Comparison of ENCODE assay signal across 8 cellular contexts in the genomic region with DNA sequence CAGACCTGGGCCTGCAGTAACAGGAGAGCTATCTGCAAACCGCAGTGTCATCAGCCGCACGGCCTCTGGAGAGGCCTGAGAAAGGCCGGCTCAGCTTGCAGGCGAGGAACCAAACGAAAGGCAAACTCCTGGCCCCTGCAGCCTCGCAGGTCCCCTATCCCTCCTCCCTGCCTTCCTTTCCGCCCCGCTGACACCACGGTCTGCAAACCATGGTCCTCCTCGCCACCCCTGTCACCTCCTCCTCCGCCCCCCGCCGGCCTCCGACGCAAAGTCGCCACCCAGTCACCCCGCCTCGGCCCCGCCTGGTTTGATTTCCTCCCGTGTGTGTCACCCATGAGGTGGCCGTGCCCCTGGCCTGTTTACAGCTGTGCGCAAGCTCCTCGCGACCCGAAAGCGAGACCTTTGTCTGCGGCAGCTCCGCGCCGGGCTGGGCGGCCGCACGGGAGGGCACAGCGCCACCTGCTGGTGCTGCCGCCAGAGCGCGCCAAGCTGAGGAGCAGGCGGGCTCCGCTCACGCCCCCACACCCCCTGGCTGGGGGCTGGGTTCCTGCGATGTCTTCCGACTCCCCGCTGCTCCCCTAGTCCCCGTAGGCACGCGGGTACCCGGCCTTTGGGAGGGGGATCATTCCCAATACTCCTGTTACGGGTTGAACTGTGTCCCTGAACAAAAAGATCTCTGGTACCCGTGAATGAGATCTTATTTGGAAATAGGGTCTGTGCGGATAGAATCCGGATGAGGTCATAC. TPM values are rescaled to one million over a fixed set of nuclear protein-coding genes. Genes with fewer than 3 reads are reported as not detected.
DNase-seq lines count a peak whose midpoint lies in the region; ATAC-seq and TF ChIP-seq lines count a peak whose summit lies in the region.

No MANE protein-coding gene starts in this region.

- peaks cover 63% of the 10 kb centered on the region for H3K4me1 Mint-ChIP-seq in activated CD8-positive, alpha-beta T cell treated with anti-CD3 and anti-CD28 coated beads for 36 hours (ENCODE audit: low read depth)
- peaks cover 48% of the 10 kb centered on the region for H3K4me1 Mint-ChIP-seq in mesothelial cell of epicardium

- peaks cover 23% of the 10 kb centered on the region for H3K36me3 Mint-ChIP-seq in activated CD8-positive, alpha-beta T cell treated with anti-CD3 and anti-CD28 coated beads for 36 hours (ENCODE audit: low read depth)
- no peaks in the 10 kb centered on the region for H3K36me3 Mint-ChIP-seq in mesothelial cell of epicardium

- H3K27me3 Mint-ChIP-seq in activated CD8-positive, alpha-beta T cell treated with anti-CD3 and anti-CD28 coated beads for 36 hours, result no peaks in the 10 kb centered on the region
- no peaks in the 10 kb centered on the region for H3K27me3 Mint-ChIP-seq in mesothelial cell of epicardium (ENCODE audit: low read depth)

- peak overlapping the region; percentile 76 for H3K27ac Mint-ChIP-seq in activated CD8-positive, alpha-beta T cell treated with anti-CD3 and anti-CD28 coated beads for 36 hours
- H3K27ac Mint-ChIP-seq in mesothelial cell of epicardium, result peak overlapping the region; percentile 77

- peak; percentile 39 for ATAC-seq in HG03066 (IDR thresholded peaks at IDR 0.05; ENCODE audit: low read depth, unreplicated experiment)
- peak; percentile 75 for ATAC-seq in activated CD8-positive, alpha-beta T cell treated with anti-CD3 and anti-CD28 coated beads for 36 hours

- CTCF ChIA-PET in activated CD8-positive, alpha-beta T cell treated with anti-CD3 and anti-CD28 coated beads for 36 hours (lab: Charles Lee), result interaction anchor here (0.7 to 8.5 kb wide), 32 partner anchors 9 to 472 kb away, joined by 3 to 376 read pairs (median 5); partner anchors contain the start of genes GFI1B, GTF3C5, RALGDS and STKLD1

- intact Hi-C loops in activated CD8-positive, alpha-beta T cell treated with anti-CD3 and anti-CD28 coated beads for 36 hours (cut with micrococcal nuclease), result loop anchor here (2.0 kb wide), 1 partner anchor 104 kb away; no protein-coding TSS in a partner anchor

- DNase-seq in NCI-H2107 (lab: John Stamatoyannopoulos, UW), result peak; percentile 49
- DNase-seq in NCI-H2107 treated with DMSO at 0.1 percent for 48 hours (lab: John Stamatoyannopoulos, UW; ENCODE audit: unreplicated experiment), result no peak
- DNase-seq in NCI-H748 treated with DMSO at 0.1 percent for 48 hours (lab: John Stamatoyannopoulos, UW), result peak; percentile 46
- peak; percentile 97 for DNase-seq in activated CD8-positive, alpha-beta T cell treated with anti-CD3 and anti-CD28 coated beads for 36 hours
- peak; percentile 90 for DNase-seq in effector CD4-positive, alpha-beta T cell
- peak; percentile 62 to 85 for DNase-seq in mesothelial cell of epicardium (ENCODE audit: low spot score in 2 of 2, unreplicated experiment in 2 of 2)
- DNase-seq in stimulated activated CD8-positive, alpha-beta memory T cell treated with anti-CD3 and anti-CD28 coated beads, Interleukin-2, amount 100 ng/mL, for 1 hour (ENCODE audit: low read depth in 2 of 2), result peak; percentile 80 to 90

- peak overlapping the region; percentile 51 for H3K4me3 Mint-ChIP-seq in activated CD8-positive, alpha-beta T cell treated with anti-CD3 and anti-CD28 coated beads for 36 hours
- peak overlapping the region; percentile 76 for H3K4me3 Mint-ChIP-seq in mesothelial cell of epicardium

- peak; percentile 98 for TF ChIP-seq CTCF in activated CD8-positive, alpha-beta T cell treated with anti-CD3 and anti-CD28 coated beads for 36 hours (IDR thresholded peaks at IDR 0.05)
- TF ChIP-seq CTCF in mesothelial cell of epicardium (IDR thresholded peaks at IDR 0.05; ENCODE audit: unreplicated experiment), result peak; percentile 99

- POLR2A ChIA-PET in activated CD8-positive, alpha-beta T cell treated with anti-CD3 and anti-CD28 coated beads for 36 hours (lab: Charles Lee), result interaction anchor here (0.8 to 8.5 kb wide), 12 partner anchors 10 to 113 kb away, joined by 3 to 78 read pairs (median 6); partner anchors contain the start of gene GTF3C5

- H3K9me3 Mint-ChIP-seq in activated CD8-positive, alpha-beta T cell treated with anti-CD3 and anti-CD28 coated beads for 36 hours, result no peaks in the 10 kb centered on the region
- no peaks in the 10 kb centered on the region for H3K9me3 Mint-ChIP-seq in mesothelial cell of epicardium

RNA-seq across cellular contexts. Expression of gene GBGT1, which starts 19.4 kb away (rescaled TPM):
- 1 to 10 TPM; 3.6 to 4.1 TPM for total RNA-seq in activated CD8-positive, alpha-beta T cell treated with anti-CD3 and anti-CD28 coated beads for 36 hours
- total RNA-seq in mesothelial cell of epicardium, result 29.1 to 32.8 TPM (median 31.8 TPM) in 3 replicates

RNA-seq across cellular contexts. Expression of gene RALGDS, which starts 23.3 kb away (rescaled TPM):
- total RNA-seq in activated CD8-positive, alpha-beta T cell treated with anti-CD3 and anti-CD28 coated beads for 36 hours, result 10 to 100 TPM; 80.5 to 88.2 TPM
- 78.9 to 83.5 TPM (median 82.9 TPM) in 3 replicates for total RNA-seq in mesothelial cell of epicardium
